17 cellular contexts compared by ENCODE assay signal in the genomic region with DNA sequence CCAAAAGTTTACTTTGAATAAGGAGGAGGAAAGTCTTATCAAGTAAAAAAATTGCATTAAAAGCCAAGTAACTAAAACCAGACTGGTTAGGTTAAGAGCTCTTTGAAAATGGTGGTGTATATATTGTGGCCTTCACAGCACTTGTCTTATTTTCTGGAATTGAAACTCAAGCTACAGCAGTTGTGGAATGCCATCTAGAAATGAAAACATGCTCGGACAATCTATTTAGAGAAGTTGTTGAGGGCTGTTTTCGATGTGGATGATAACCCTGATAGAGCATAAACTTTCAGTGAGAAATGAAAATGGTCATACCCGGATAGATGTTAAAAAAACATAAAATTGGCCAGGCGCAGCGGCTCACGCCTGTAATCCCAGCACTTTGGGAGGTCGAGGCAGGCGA.
"Had no signal": no experiment of that assay in that cellular context is flagged by ENCODE, and none has a peak within 500 bp of the region (broad histone marks: within the 10 kb centered on the region; RNA-seq: fewer than 3 reads in every experiment).

No MANE protein-coding gene starts in this region.

- H3K4me3 Mint-ChIP-seq: activated CD8-positive, alpha-beta T cell treated with anti-CD3 and anti-CD28 coated beads, Interleukin-2, amount 10 ng/mL, durations not matched to agents 7 days and 5 days; activated T-helper 1 cell treated with anti-CD3 and anti-CD28 coated beads, Interleukin-12 subunit alpha, Interleukin-12 subunit beta, Interleukin-2, Interleukin-4 antibody, amounts not matched to agents 30 ng/mL and 10 ng/mL and 1 ng/mL, durations not matched to agents 14 hours and 24 hours and 36 hours had no signal

- H3K4me3 ChIP-seq: gastroesophageal sphincter, left lung, tibial nerve had no signal

- H3K27me3 Mint-ChIP-seq: naive thymus-derived CD8-positive, alpha-beta T cell had no signal

- FAIRE-seq: keratinocyte had no signal

- H3K9me3 ChIP-seq: gastroesophageal sphincter, left lung, tibial nerve had no signal

- ATAC-seq: activated CD8-positive, alpha-beta T cell treated with anti-CD3 and anti-CD28 coated beads, Interleukin-2, amount 10 ng/mL, durations not matched to agents 7 days and 5 days; gastroesophageal sphincter; left lung; naive thymus-derived CD8-positive, alpha-beta T cell had no signal

- H3K27me3 ChIP-seq: gastroesophageal sphincter, left lung, tibial nerve had no signal

- H3K27ac ChIP-seq: epithelial cell of prostate, gastroesophageal sphincter, left lung, tibial nerve, WERI-Rb-1 had no signal

- H3K9me3 Mint-ChIP-seq: activated T-helper 1 cell treated with anti-CD3 and anti-CD28 coated beads, Interleukin-12 subunit alpha, Interleukin-12 subunit beta, Interleukin-2, Interleukin-4 antibody, amounts not matched to agents 30 ng/mL and 10 ng/mL and 1 ng/mL, durations not matched to agents 14 hours and 24 hours and 36 hours; naive thymus-derived CD8-positive, alpha-beta T cell had no signal

- H3K27ac Mint-ChIP-seq: activated CD8-positive, alpha-beta T cell treated with anti-CD3 and anti-CD28 coated beads, Interleukin-2, amount 10 ng/mL, durations not matched to agents 7 days and 5 days; activated T-helper 1 cell treated with anti-CD3 and anti-CD28 coated beads, Interleukin-12 subunit alpha, Interleukin-12 subunit beta, Interleukin-2, Interleukin-4 antibody, amounts not matched to agents 30 ng/mL and 10 ng/mL and 1 ng/mL, durations not matched to agents 14 hours and 24 hours and 36 hours had no signal

- DNase-seq: activated CD4-positive, alpha-beta T cell treated with anti-CD3 and anti-CD28 coated beads for 4 hours; activated CD8-positive, alpha-beta memory T cell treated with anti-CD3 and anti-CD28 coated beads, Interleukin-2, amount 50 U/mL, for 48 hours; activated CD8-positive, alpha-beta T cell treated with anti-CD3 and anti-CD28 coated beads, Interleukin-2, amount 10 ng/mL, durations not matched to agents 7 days and 5 days; activated naive CD4-positive, alpha-beta T cell treated with Interleukin-2 at 50 U/mL for 16 hours; central memory CD4-positive, alpha-beta T cell; cortex of kidney; effector memory CD4-positive, alpha-beta T cell; left lung; naive thymus-derived CD8-positive, alpha-beta T cell; retina; stimulated activated CD4-positive, alpha-beta T cell treated with anti-CD3 and anti-CD28 coated beads, Interleukin-4, amount 100 ng/mL, for 4 hours; WERI-Rb-1 had no signal

- H3K36me3 ChIP-seq: gastroesophageal sphincter had no signal
